22 cellular contexts compared by ENCODE assay signal in the genomic region with DNA sequence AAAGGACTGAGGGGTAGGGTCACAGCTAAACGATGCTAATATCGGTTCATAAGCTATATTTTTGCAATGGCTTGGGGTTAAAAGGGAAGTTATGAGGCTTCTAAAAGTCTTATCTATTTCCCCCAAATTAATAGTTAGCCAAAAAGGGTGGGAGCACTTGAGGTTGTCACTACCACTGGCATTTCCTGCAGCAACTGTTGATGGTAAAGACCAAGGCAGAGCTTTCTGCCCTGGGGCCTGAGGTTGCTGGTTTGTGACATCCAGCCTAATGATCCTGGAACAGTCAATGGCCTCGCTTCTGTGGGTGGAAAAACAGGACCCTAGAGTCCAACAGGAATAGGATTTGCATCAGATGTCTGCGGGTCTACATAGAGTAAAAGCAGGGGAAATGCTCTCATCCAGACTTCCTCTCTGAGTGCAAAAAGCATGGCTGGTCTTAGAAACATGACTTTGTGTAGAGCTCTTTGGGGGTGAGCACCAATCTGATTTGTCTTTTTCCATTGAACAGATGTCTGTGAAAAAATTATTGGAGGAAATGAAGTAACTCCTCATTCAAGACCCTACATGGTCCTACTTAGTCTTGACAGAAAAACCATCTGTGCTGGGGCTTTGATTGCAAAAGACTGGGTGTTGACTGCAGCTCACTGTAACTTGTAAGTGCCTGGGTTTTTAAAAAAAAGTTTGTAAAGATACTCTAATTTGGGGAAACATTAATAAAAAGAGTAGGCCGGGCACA. TPM values are rescaled to one million over a fixed set of nuclear protein-coding genes. Genes with fewer than 3 reads are reported as not detected.
DNase-seq lines count a peak whose midpoint lies in the region.
"Had no signal": no experiment of that assay in that cellular context is flagged by ENCODE, and none has a peak within 500 bp of the region (broad histone marks: within the 10 kb centered on the region; RNA-seq: fewer than 3 reads in every experiment).

No MANE protein-coding gene starts in this region.

- no peaks in the 10 kb centered on the region for H3K27me3 Mint-ChIP-seq in activated naive CD4-positive, alpha-beta T cell treated with anti-CD3 and anti-CD28 coated beads, Interleukin-2, amount 50 U/mL, for 24 hours
- H3K27me3 Mint-ChIP-seq in activated T-helper 2 cell treated with anti-CD3 and anti-CD28 coated beads, Interferon-gamma antibody, Interleukin-2, Interleukin-4, amounts not matched to agents 10 μg/mL and 5 μg/mL and 100 μg/mL, durations not matched to agents 14 hours and 24 hours and 36 hours (ENCODE audit: low read depth) = no peaks in the 10 kb centered on the region

- WGBS in thymus = 52% methylated on average over 5 of the region's 5 CpGs

- H3K4me3 ChIP-seq in thymus (ENCODE audit: low read length) = no peak overlapping the region
- H3K4me3 ChIP-seq: colonic mucosa, psoas muscle, tibial artery had no signal

- intact Hi-C loops in activated T-helper 2 cell treated with anti-CD3 and anti-CD28 coated beads, Interferon-gamma antibody, Interleukin-2, Interleukin-4, amounts not matched to agents 10 μg/mL and 5 μg/mL and 100 μg/mL, durations not matched to agents 14 hours and 24 hours and 36 hours (cut with micrococcal nuclease) = no loop called here

- H3K4me3 Mint-ChIP-seq in activated naive CD4-positive, alpha-beta T cell treated with anti-CD3 and anti-CD28 coated beads, Interleukin-2, amount 50 U/mL, for 24 hours = peak overlapping the region; percentile 75
- peak overlapping the region; percentile 79 for H3K4me3 Mint-ChIP-seq in activated T-helper 2 cell treated with anti-CD3 and anti-CD28 coated beads, Interferon-gamma antibody, Interleukin-2, Interleukin-4, amounts not matched to agents 10 μg/mL and 5 μg/mL and 100 μg/mL, durations not matched to agents 14 hours and 24 hours and 36 hours (ENCODE audit: low read depth)

- H3K27ac Mint-ChIP-seq in activated naive CD4-positive, alpha-beta T cell treated with anti-CD3 and anti-CD28 coated beads, Interleukin-2, amount 50 U/mL, for 24 hours = no peak overlapping the region
- no peak overlapping the region for H3K27ac Mint-ChIP-seq in activated T-helper 2 cell treated with anti-CD3 and anti-CD28 coated beads, Interferon-gamma antibody, Interleukin-2, Interleukin-4, amounts not matched to agents 10 μg/mL and 5 μg/mL and 100 μg/mL, durations not matched to agents 14 hours and 24 hours and 36 hours

- peaks cover 11% of the 10 kb centered on the region for H3K27me3 ChIP-seq in thymus (ENCODE audit: control insufficient read depth, insufficient read depth)
- H3K27me3 ChIP-seq: brain microvascular endothelial cell, colonic mucosa, tibial artery had no signal

- H3K36me3 ChIP-seq in thymus (ENCODE audit: control insufficient read depth, insufficient read depth) = no peaks in the 10 kb centered on the region
- H3K36me3 ChIP-seq: brain microvascular endothelial cell, colonic mucosa, heart right ventricle, tibial artery had no signal

- no peaks in the 10 kb centered on the region for H3K9me3 Mint-ChIP-seq in activated naive CD4-positive, alpha-beta T cell treated with anti-CD3 and anti-CD28 coated beads, Interleukin-2, amount 50 U/mL, for 24 hours
- H3K9me3 Mint-ChIP-seq in activated T-helper 2 cell treated with anti-CD3 and anti-CD28 coated beads, Interferon-gamma antibody, Interleukin-2, Interleukin-4, amounts not matched to agents 10 μg/mL and 5 μg/mL and 100 μg/mL, durations not matched to agents 14 hours and 24 hours and 36 hours = peaks cover 13% of the 10 kb centered on the region

- no peaks in the 10 kb centered on the region for H3K9me3 ChIP-seq in thymus (ENCODE audit: control insufficient read depth)
- H3K9me3 ChIP-seq: colonic mucosa, psoas muscle, tibial artery had no signal

- H3K4me1 ChIP-seq in thymus (ENCODE audit: control insufficient read depth, insufficient read depth, low read length) = no peaks in the 10 kb centered on the region
- H3K4me1 ChIP-seq: colonic mucosa, heart right ventricle, psoas muscle, tibial artery had no signal

- H3K4me1 Mint-ChIP-seq in activated naive CD4-positive, alpha-beta T cell treated with anti-CD3 and anti-CD28 coated beads, Interleukin-2, amount 50 U/mL, for 24 hours = peaks cover 59% of the 10 kb centered on the region
- H3K4me1 Mint-ChIP-seq in activated T-helper 2 cell treated with anti-CD3 and anti-CD28 coated beads, Interferon-gamma antibody, Interleukin-2, Interleukin-4, amounts not matched to agents 10 μg/mL and 5 μg/mL and 100 μg/mL, durations not matched to agents 14 hours and 24 hours and 36 hours (ENCODE audit: low read depth) = peaks cover 67% of the 10 kb centered on the region

- H3K27ac ChIP-seq in thymus (ENCODE audit: low read depth) = peak overlapping the region; percentile 5
- H3K27ac ChIP-seq: brain microvascular endothelial cell, colonic mucosa, psoas muscle, tibial artery had no signal

- peaks cover 2% of the 10 kb centered on the region for H3K36me3 Mint-ChIP-seq in activated naive CD4-positive, alpha-beta T cell treated with anti-CD3 and anti-CD28 coated beads, Interleukin-2, amount 50 U/mL, for 24 hours
- peaks cover 62% of the 10 kb centered on the region for H3K36me3 Mint-ChIP-seq in activated T-helper 2 cell treated with anti-CD3 and anti-CD28 coated beads, Interferon-gamma antibody, Interleukin-2, Interleukin-4, amounts not matched to agents 10 μg/mL and 5 μg/mL and 100 μg/mL, durations not matched to agents 14 hours and 24 hours and 36 hours (ENCODE audit: low read depth)

- DNase-seq in activated naive CD4-positive, alpha-beta T cell treated with anti-CD3 and anti-CD28 coated beads, Interleukin-2, amount 50 U/mL, for 16 hours = no peak
- DNase-seq in Kasumi-1 (lab: John Stamatoyannopoulos, UW) (peak; percentile 78 to 80), islet precursor cell (no peak), anterior cingulate cortex (lab: John Stamatoyannopoulos, UW) (no peak)
- no peak for DNase-seq in activated T-helper 2 cell treated with anti-CD3 and anti-CD28 coated beads, Interferon-gamma antibody, Interleukin-2, Interleukin-4, amounts not matched to agents 10 μg/mL and 5 μg/mL and 100 μg/mL, durations not matched to agents 14 hours and 24 hours and 36 hours (ENCODE audit: low spot score)
- DNase-seq: activated CD4-positive, alpha-beta T cell treated with anti-CD3 and anti-CD28 coated beads for 4 hours; brain microvascular endothelial cell; colonic mucosa; DMS79 treated with DMSO at 0.1 percent for 48 hours; heart right ventricle; Karpas-422; left ventricle myocardium superior; NCI-H1092; NCI-H2029 treated with DMSO at 0.1 percent for 48 hours; psoas muscle; stimulated activated CD4-positive, alpha-beta T cell treated with anti-CD3 and anti-CD28 coated beads, Interleukin-2, amount 100 ng/mL, for 24 hours; stimulated activated naive CD4-positive, alpha-beta T cell; tibial artery had no signal

RNA-seq across cellular contexts. Expression of gene GZMA, which starts 2.7 kb away (rescaled TPM):
- 95.1 and 96.9 TPM in 2 replicates for total RNA-seq in activated T-helper 2 cell treated with anti-CD3 and anti-CD28 coated beads, Interferon-gamma antibody, Interleukin-2, Interleukin-4, amounts not matched to agents 10 μg/mL and 5 μg/mL and 100 μg/mL, durations not matched to agents 14 hours and 24 hours and 36 hours
- 15.9 TPM for polyA plus RNA-seq in thymus
- total RNA-seq: H4, HT-29 had no signal

RNA-seq across cellular contexts. Expression of gene GPX8, which starts 54.8 kb away (rescaled TPM):
- total RNA-seq in activated T-helper 2 cell treated with anti-CD3 and anti-CD28 coated beads, Interferon-gamma antibody, Interleukin-2, Interleukin-4, amounts not matched to agents 10 μg/mL and 5 μg/mL and 100 μg/mL, durations not matched to agents 14 hours and 24 hours and 36 hours = not detected in 2 replicates
- polyA plus RNA-seq in thymus = 4.1 TPM

Comparison
In these comparisons a context has a peak if more than half of its experiments do, and no peak if none do; other contexts are left out.
1. DNase-seq: peak in Kasumi-1 (2 of 2); none in activated naive CD4-positive, alpha-beta T cell treated with anti-CD3 and anti-CD28 coated beads, Interleukin-2, amount 50 U/mL, for 16 hours (single experiment), activated T-helper 2 cell treated with anti-CD3 and anti-CD28 coated beads, Interferon-gamma antibody, Interleukin-2, Interleukin-4, amounts not matched to agents 10 μg/mL and 5 μg/mL and 100 μg/mL, durations not matched to agents 14 hours and 24 hours and 36 hours (single experiment), islet precursor cell (single experiment) and anterior cingulate cortex (0 of 58).